8 cellular contexts compared by ENCODE assay signal in genomic region chr9:95494022-95494415, GRCh38. TPM values are rescaled to one million over a fixed set of nuclear protein-coding genes. Genes with fewer than 3 reads are reported as not detected.
DNase-seq lines count a peak whose midpoint lies in the region; ATAC-seq and TF ChIP-seq lines count a peak whose summit lies in the region.

No MANE protein-coding gene starts in this region.

- H3K27me3 Mint-ChIP-seq in stimulated activated naive CD8-positive, alpha-beta T cell treated with anti-CD3 and anti-CD28 coated beads, Interleukin-15, amount 100 ng/mL, for 72 hours = no peaks in the 10 kb centered on the region

- no peaks in the 10 kb centered on the region for H3K36me3 ChIP-seq in right atrium auricular region

- H3K9me3 ChIP-seq in right atrium auricular region = no peaks in the 10 kb centered on the region

- TF ChIP-seq CTCF in dorsolateral prefrontal cortex (IDR thresholded peaks at IDR 0.05 in 54 of 56, conservative IDR thresholded peaks at IDR 0.05 in 2 of 56; ENCODE audit: low read depth in 1 of 56, partially characterized antibody in 56 of 56) (peak in 4 of 56 donors; percentile 13 to 34 (median 24)), right atrium auricular region (IDR thresholded peaks at IDR 0.05) (no peak)

- H3K27me3 ChIP-seq in dorsolateral prefrontal cortex (no peaks in the 10 kb centered on the region), right atrium auricular region (no peaks in the 10 kb centered on the region)

- no peaks in the 10 kb centered on the region for H3K9me3 Mint-ChIP-seq in stimulated activated naive CD8-positive, alpha-beta T cell treated with anti-CD3 and anti-CD28 coated beads, Interleukin-15, amount 100 ng/mL, for 72 hours

- H3K4me1 Mint-ChIP-seq in stimulated activated naive CD8-positive, alpha-beta T cell treated with anti-CD3 and anti-CD28 coated beads, Interleukin-15, amount 100 ng/mL, for 72 hours = peaks cover 80% of the 10 kb centered on the region

- peak overlapping the region in 1 of 2 donors; percentile 98 for H3K27ac Mint-ChIP-seq in stimulated activated naive CD8-positive, alpha-beta T cell treated with anti-CD3 and anti-CD28 coated beads, Interleukin-15, amount 100 ng/mL, for 72 hours

- H3K27ac ChIP-seq in dorsolateral prefrontal cortex (peak overlapping the region in 55 of 59 donors; percentile 6 to 88 (median 72)), right atrium auricular region (no peak overlapping the region)

- intact Hi-C loops in dorsolateral prefrontal cortex (cut with DNase I) = no loop called here

- ATAC-seq in HG03280 (IDR thresholded peaks at IDR 0.05; ENCODE audit: unreplicated experiment) = peak; percentile 41
- peak; percentile 13 for ATAC-seq in stimulated activated naive CD8-positive, alpha-beta T cell treated with anti-CD3 and anti-CD28 coated beads, Interleukin-15, amount 100 ng/mL, for 72 hours

- H3K4me3 ChIP-seq in dorsolateral prefrontal cortex = peak overlapping the region in 58 of 59 donors; percentile 9 to 68 (median 44)
- H3K4me3 ChIP-seq in right atrium auricular region = no peak overlapping the region

- H3K4me1 ChIP-seq in right atrium auricular region = peaks cover 0 to 18% of the 10 kb centered on the region in 2 donors

- DNase-seq in DMS153 (lab: John Stamatoyannopoulos, UW) (peak; percentile 76), OCI-M1 (lab: John Stamatoyannopoulos, UW) (peak; percentile 55), dorsolateral prefrontal cortex (peak in 9 of 10 donors; percentile 48 to 90 (median 64)), GM19240 (ENCODE audit: insufficient read length, low spot score) (no peak), right atrium auricular region (ENCODE audit: low spot score) (no peak), NCI-H446 treated with DMSO at 0.1 percent for 48 hours (lab: John Stamatoyannopoulos, UW) (no peak)
- peak; percentile 24 to 25 for DNase-seq in stimulated activated naive CD8-positive, alpha-beta T cell treated with anti-CD3 and anti-CD28 coated beads, Interleukin-15, amount 100 ng/mL, for 72 hours

- peak overlapping the region; percentile 83 to 87 for H3K4me3 Mint-ChIP-seq in stimulated activated naive CD8-positive, alpha-beta T cell treated with anti-CD3 and anti-CD28 coated beads, Interleukin-15, amount 100 ng/mL, for 72 hours

RNA-seq across cellular contexts. Expression of gene PTCH1, which starts 22.8 kb away (rescaled TPM):
- total RNA-seq in dorsolateral prefrontal cortex (100 to 1,000 TPM in 1 of 120 experiments, 10 to 100 TPM in 119; 17.9 to 104 (median 46.0) TPM), right atrium auricular region (1 to 10 TPM; 5.4 to 6.3 TPM)

Comparison
In these comparisons a context has a peak if more than half of its experiments do, and no peak if none do; other contexts are left out.
1. DNase-seq: peak in DMS153 (single experiment), OCI-M1 (single experiment), dorsolateral prefrontal cortex (9 of 10) and stimulated activated naive CD8-positive, alpha-beta T cell treated with anti-CD3 and anti-CD28 coated beads, Interleukin-15, amount 100 ng/mL, for 72 hours (2 of 2); none in GM19240 (single experiment), right atrium auricular region (single experiment) and NCI-H446 treated with DMSO at 0.1 percent for 48 hours (single experiment).
2. H3K27ac ChIP-seq: peak in dorsolateral prefrontal cortex (55 of 59); none in right atrium auricular region (0 of 2).
3. H3K4me3 ChIP-seq: peak in dorsolateral prefrontal cortex (58 of 59); none in right atrium auricular region (0 of 2).